In genomic region chr16:85562102-85562786, GRCh38 we compare ENCODE assay signal across 14 cellular contexts. TPM values are rescaled to one million over a fixed set of nuclear protein-coding genes. Genes with fewer than 3 reads are reported as not detected.
DNase-seq lines count a peak whose midpoint lies in the region; ATAC-seq, FAIRE-seq and TF ChIP-seq lines count a peak whose summit lies in the region.
"Had no signal": no experiment of that assay in that cellular context is flagged by ENCODE, and none has a peak within 500 bp of the region (broad histone marks: within the 10 kb centered on the region; RNA-seq: fewer than 3 reads in every experiment).

No MANE protein-coding gene starts in this region.

- H3K4me1 ChIP-seq in HepG2 (ENCODE audit: insufficient read depth, low read length) (peaks cover 67% of the 10 kb centered on the region), right lobe of liver (peaks cover 0 to 78% (median 33%) of the 10 kb centered on the region in 4 donors), ascending aorta (peaks cover 0 to 17% of the 10 kb centered on the region in 2 donors), uterus (peaks cover 0 to 12% of the 10 kb centered on the region in 2 donors)

- peaks cover 9% of the 10 kb centered on the region for H3K27me3 Mint-ChIP-seq in nephron progenitor cell (ENCODE audit: low read depth, poor library complexity)
- H3K27me3 Mint-ChIP-seq: activated CD4-positive, alpha-beta T cell treated with anti-CD3 and anti-CD28 coated beads for 36 hours had no signal

- ATAC-seq in HepG2 (no peak), right lobe of liver (no peak), left lobe of liver (no peak)
- ATAC-seq: activated CD4-positive, alpha-beta T cell treated with anti-CD3 and anti-CD28 coated beads for 36 hours had no signal

- H3K4me1 Mint-ChIP-seq in nephron progenitor cell, result peaks cover 93% of the 10 kb centered on the region

- no peak for FAIRE-seq in HepG2 (lab: Jason Lieb, UNC)

- TF ChIP-seq POLR2A in HepG2 (IDR thresholded peaks at IDR 0.05; ENCODE audit: insufficient read depth in 1 of 2, low read depth in 2 of 2, low read length in 2 of 2), result no peak
- TF ChIP-seq POLR2A in right lobe of liver (IDR thresholded peaks at IDR 0.05), result no peak
- TF ChIP-seq POLR2A in uterus (IDR thresholded peaks at IDR 0.05), result no peak

- peaks cover 0 to 2% of the 10 kb centered on the region in 2 experiments; a peak in 2 of 5 replicates for H3K36me3 ChIP-seq in HepG2 (replicated peaks in 1 of 2; ENCODE audit: control insufficient read depth in 1 of 2, insufficient read depth in 2 of 2, low read length in 2 of 2)
- H3K36me3 ChIP-seq in right lobe of liver, result no peaks in the 10 kb centered on the region
- no peaks in the 10 kb centered on the region for H3K36me3 ChIP-seq in ascending aorta
- no peaks in the 10 kb centered on the region for H3K36me3 ChIP-seq in uterus

- peak overlapping the region; percentile 90 for H3K27ac Mint-ChIP-seq in nephron progenitor cell
- H3K27ac Mint-ChIP-seq: activated CD4-positive, alpha-beta T cell treated with anti-CD3 and anti-CD28 coated beads for 36 hours; activated T-helper 1 cell treated with anti-CD3 and anti-CD28 coated beads, Interleukin-12 subunit alpha, Interleukin-12 subunit beta, Interleukin-2, Interleukin-4 antibody, amounts not matched to agents 30 ng/mL and 10 ng/mL and 1 ng/mL, durations not matched to agents 14 hours and 24 hours and 36 hours had no signal

- CTCF ChIA-PET in HepG2 (lab: Yijun Ruan, JAX; ENCODE audit: low intra/inter-chr PET ratio, low total read pairs), result interaction anchor here (1.3 to 4.6 kb wide), 2 partner anchors 141 to 146 kb away, joined by 3 to 51 read pairs; no protein-coding TSS in a partner anchor

- no peaks in the 10 kb centered on the region for H3K9me3 Mint-ChIP-seq in nephron progenitor cell
- H3K9me3 Mint-ChIP-seq: activated T-helper 1 cell treated with anti-CD3 and anti-CD28 coated beads, Interleukin-12 subunit alpha, Interleukin-12 subunit beta, Interleukin-2, Interleukin-4 antibody, amounts not matched to agents 30 ng/mL and 10 ng/mL and 1 ng/mL, durations not matched to agents 14 hours and 24 hours and 36 hours had no signal

- peaks cover 70% of the 10 kb centered on the region for H4K20me1 ChIP-seq in HepG2 (ENCODE audit: insufficient read depth, low read length)

- H3K79me2 ChIP-seq in HepG2 (ENCODE audit: insufficient read depth, low read length), result peaks cover 88% of the 10 kb centered on the region

- peak overlapping the region; percentile 64 for H3K4me3 Mint-ChIP-seq in nephron progenitor cell
- H3K4me3 Mint-ChIP-seq: activated CD4-positive, alpha-beta T cell treated with anti-CD3 and anti-CD28 coated beads for 36 hours; activated T-helper 1 cell treated with anti-CD3 and anti-CD28 coated beads, Interleukin-12 subunit alpha, Interleukin-12 subunit beta, Interleukin-2, Interleukin-4 antibody, amounts not matched to agents 30 ng/mL and 10 ng/mL and 1 ng/mL, durations not matched to agents 14 hours and 24 hours and 36 hours had no signal

- BruUV-seq in HepG2 (replicated peaks; lab: Mats Ljungman, UMichigan), result no TSS peak

- 0 out of 2 replicates have a peak, but pooled peaks have one; percentile 7 for TF ChIP-seq RAD21 in HepG2 (CRISPR knock-in tag; IDR thresholded peaks at IDR 0.05)

- peak overlapping the region in 1 of 3 experiments; percentile 34; a peak in 1 of 6 replicates for H3K4me3 ChIP-seq in HepG2 (replicated peaks in 1 of 3; ENCODE audit: insufficient read depth in 1 of 3, low read depth in 2 of 3, low read length in 3 of 3)
- H3K4me3 ChIP-seq in right lobe of liver, result no peak overlapping the region
- no peak overlapping the region for H3K4me3 ChIP-seq in ascending aorta
- H3K4me3 ChIP-seq in uterus, result no peak overlapping the region

- WGBS in HepG2 (ENCODE audit: low lambda C conversion rate), result 74% methylated on average over 19 of the region's 19 CpGs
- WGBS in right lobe of liver (ENCODE audit: insufficient coverage, low coverage, low lambda C conversion rate, missing lambda C conversion rate), result 63% methylated on average over 9 of the region's 19 CpGs

- H3K4me2 ChIP-seq in HepG2 (ENCODE audit: low read depth, low read length), result peak overlapping the region; percentile 15

- TF ChIP-seq CTCF in HepG2 (CRISPR knock-in tag; IDR thresholded peaks at IDR 0.05) (no peak), right lobe of liver (IDR thresholded peaks at IDR 0.05) (no peak), ascending aorta (IDR thresholded peaks at IDR 0.05) (no peak), nephron progenitor cell (IDR thresholded peaks at IDR 0.05) (no peak), uterus (IDR thresholded peaks at IDR 0.05) (no peak)

- no peak for DNase-seq in HepG2 (ENCODE audit: low spot score)
- DNase-seq in right lobe of liver, result no peak
- DNase-seq in ascending aorta (ENCODE audit: low spot score in 2 of 2), result no peak
- DNase-seq in nephron progenitor cell, result peak; percentile 27
- DNase-seq in uterus, result no peak
- DNase-seq in left lobe of liver (ENCODE audit: low spot score), result no peak
- no peak for DNase-seq in ecto neural progenitor cell (ENCODE audit: low spot score)
- DNase-seq in HUDEP-2 (lab: John Stamatoyannopoulos, UW; ENCODE audit: unreplicated experiment in 76 of 76), result no peak
- DNase-seq: activated CD4-positive, alpha-beta T cell treated with anti-CD3 and anti-CD28 coated beads for 36 hours; BE2C; NCI-H1048; stimulated activated CD4-positive, alpha-beta T cell treated with anti-CD3 and anti-CD28 coated beads, Interleukin-12 subunit alpha, Interleukin-12 subunit beta, amount 100 ng/mL, for 4 hours had no signal

- no peaks in the 10 kb centered on the region for H3K9me3 ChIP-seq in HepG2 (ENCODE audit: low read length)
- no peaks in the 10 kb centered on the region for H3K9me3 ChIP-seq in right lobe of liver
- H3K9me3 ChIP-seq in ascending aorta, result no peaks in the 10 kb centered on the region
- no peaks in the 10 kb centered on the region for H3K9me3 ChIP-seq in uterus
- H3K9me3 ChIP-seq: BE2C had no signal

- H3K27me3 ChIP-seq in HepG2 (ENCODE audit: control insufficient read depth in 1 of 2, insufficient read depth in 2 of 2, low read length in 2 of 2), result no peaks in the 10 kb centered on the region
- no peaks in the 10 kb centered on the region for H3K27me3 ChIP-seq in right lobe of liver
- no peaks in the 10 kb centered on the region for H3K27me3 ChIP-seq in ascending aorta
- no peaks in the 10 kb centered on the region for H3K27me3 ChIP-seq in uterus
- H3K27me3 ChIP-seq: BE2C had no signal

- H3K27ac ChIP-seq in HepG2 (ENCODE audit: extremely low read length, insufficient read depth, low read length), result no peak overlapping the region
- no peak overlapping the region for H3K27ac ChIP-seq in right lobe of liver
- peak overlapping the region; percentile 1 to 23 for H3K27ac ChIP-seq in ascending aorta
- peak overlapping the region; percentile 2 to 10 for H3K27ac ChIP-seq in uterus
- H3K27ac ChIP-seq: HL-60 had no signal

- no peak for TF ChIP-seq EP300 in HepG2 (IDR thresholded peaks at IDR 0.05; ENCODE audit: low read depth in 2 of 2, low read length in 2 of 2)
- TF ChIP-seq EP300 in HepG2 (CRISPR knock-in tag; IDR thresholded peaks at IDR 0.05; ENCODE audit: borderline replicate concordance), result no peak

- POLR2A ChIA-PET in HepG2 (lab: Yijun Ruan, JAX), result interaction anchor here (1.8 to 2.4 kb wide), 2 partner anchors 9 to 47 kb away, joined by 13 to 17 read pairs; no protein-coding TSS in a partner anchor

- intact Hi-C loops in HepG2 (cut with micrococcal nuclease; ENCODE audit: unreplicated experiment), result loop anchor here (2.0 kb wide), 1 partner anchor 71 kb away; no protein-coding TSS in a partner anchor
- intact Hi-C loops in right lobe of liver (cut with DNase I), result loop anchor here (5.0 to 10.0 kb wide), 3 partner anchors 45 to 140 kb away; partner anchors contain the start of gene GSE1 (in 1 of the 2)
- intact Hi-C loops in ascending aorta (cut with DNase I), result no loop called here
- intact Hi-C loops in uterus (cut with DNase I; ENCODE audit: low total_unique reads), result no loop called here

- H3K36me3 Mint-ChIP-seq in nephron progenitor cell (ENCODE audit: low read depth), result peaks cover 5% of the 10 kb centered on the region

- in situ Hi-C loops in HepG2 (cut with HindIII; ENCODE audit: extremely low pct_ligation_motif_present, low pct_unique_long_range_greater_than_20kb), result no loop called here

- no peak overlapping the region for H3K9ac ChIP-seq in HepG2 (ENCODE audit: insufficient read depth, low read depth, low read length)

- H2AFZ ChIP-seq in HepG2 (ENCODE audit: low read length), result no peak overlapping the region

TF ChIP-seq in HepG2, 621 proteins besides CTCF, POLR2A, EP300 and RAD21 (continues in another document):
- no peak for TF ChIP-seq NONO (IDR thresholded peaks at IDR 0.05)
- 0 out of 2 replicates have a peak, but pooled peaks have one; percentile 28 for TF ChIP-seq NONO (CRISPR knock-in tag; conservative IDR thresholded peaks at IDR 0.05)
- TF ChIP-seq NCOA1 (CRISPR knock-in tag; IDR thresholded peaks at IDR 0.05), result no peak
- no peak for TF ChIP-seq ZNF430 (CRISPR knock-in tag; IDR thresholded peaks at IDR 0.05)

RNA-seq across cellular contexts. Expression of gene GSE1, which starts 50.9 kb away (rescaled TPM):
- 16.1 and 19.5 TPM in 2 replicates for total RNA-seq in HepG2 (2016; rRNA removed; fragmentation: Illumina TruSeq; extraction: Trizol)
- total RNA-seq in HepG2 (2016; cell fraction: cytosol; rRNA removed; fragmentation: Illumina TruSeq; extraction: Trizol; ENCODE audit: low read depth), result 13.0 and 16.7 TPM in 2 replicates
- total RNA-seq in HepG2 (2016; cell fraction: insoluble cytoplasmic fraction; rRNA removed; fragmentation: Illumina TruSeq; extraction: Trizol), result 15.4 and 17.4 TPM in 2 replicates
- total RNA-seq in HepG2 (2016; cell fraction: membrane; rRNA removed; fragmentation: Illumina TruSeq; extraction: Trizol), result 18.2 and 21.4 TPM in 2 replicates
- total RNA-seq in HepG2 (2016; cell fraction: nucleus; rRNA removed; fragmentation: Illumina TruSeq; extraction: Trizol), result 31.6 and 33.0 TPM in 2 replicates
- 31.2 and 37.7 TPM in 2 replicates for polyA plus RNA-seq in HepG2 (2011; rRNA removed)
- 20.9 and 26.7 TPM in 2 replicates for polyA plus RNA-seq in HepG2 (2011; cell fraction: cytosol; rRNA removed)
- 132 and 135 TPM in 2 replicates for polyA plus RNA-seq in HepG2 (2011; cell fraction: nucleus; rRNA removed)
- polyA plus RNA-seq in HepG2 (2012), result 43.5 and 43.7 TPM in 2 replicates
- polyA plus RNA-seq in HepG2 (2016; cell fraction: cytosol; fragmentation: Illumina TruSeq; extraction: Trizol; ENCODE audit: low read depth), result 1.4 and 1.7 TPM in 2 replicates
- 22.8 and 30.2 TPM in 2 replicates for polyA plus RNA-seq in HepG2 (2016; cell fraction: insoluble cytoplasmic fraction; fragmentation: Illumina TruSeq; extraction: Trizol; ENCODE audit: low read depth)
- polyA plus RNA-seq in HepG2 (2016; cell fraction: membrane; fragmentation: Illumina TruSeq; extraction: Trizol; ENCODE audit: low read depth), result 4.4 and 5.4 TPM in 2 replicates
- polyA plus RNA-seq in HepG2 (2016; cell fraction: nucleus; fragmentation: Illumina TruSeq; extraction: Trizol; ENCODE audit: insufficient read depth, low read depth), result 70.9 and 78.3 TPM in 2 replicates
- polyA minus RNA-seq in HepG2 (2011; rRNA and poly(A)+ RNA removed; ENCODE audit: low replicate concordance), result 24.8 and 50.4 TPM in 2 replicates
- 36.3 and 45.8 TPM in 2 replicates for polyA minus RNA-seq in HepG2 (2011; cell fraction: cytosol; rRNA and poly(A)+ RNA removed)
- 83.8 and 96.8 TPM in 2 replicates for polyA minus RNA-seq in HepG2 (2011; cell fraction: nucleus; rRNA and poly(A)+ RNA removed)
- 10 to 100 TPM; 30.0 to 48.0 (median 38.8) TPM for total RNA-seq in right lobe of liver
- total RNA-seq in ascending aorta, result 120 TPM
- total RNA-seq in uterus, result 100 to 1,000 TPM in 1 of 4 donors, 10 to 100 TPM in 3; 32.6 to 128 (median 73.9) TPM
- 38.3 TPM for total RNA-seq in left lobe of liver

Comparison
In these comparisons a context has a peak if more than half of its experiments do, and no peak if none do; other contexts are left out.
1. H3K27ac ChIP-seq: peak in ascending aorta (2 of 2) and uterus (2 of 2); none in HepG2 (single experiment) and right lobe of liver (0 of 3).
2. intact Hi-C loops: an anchor here in HepG2 (2.0 kb wide) and right lobe of liver (5.0 to 10.0 kb wide); none called in ascending aorta and uterus.